ENCODE assay signal across 8 cellular contexts in genomic region chr4:1345905-1346780, GRCh38. TPM values are rescaled to one million over a fixed set of nuclear protein-coding genes. Genes with fewer than 3 reads are reported as not detected.
DNase-seq lines count a peak whose midpoint lies in the region; ATAC-seq and TF ChIP-seq lines count a peak whose summit lies in the region.

No MANE protein-coding gene starts in this region.

- H3K36me3 ChIP-seq in CD4-positive, alpha-beta memory T cell (ENCODE audit: insufficient read depth, low read length): peaks cover 2% of the 10 kb centered on the region

- no peaks in the 10 kb centered on the region for H3K27me3 ChIP-seq in CD4-positive, alpha-beta memory T cell (ENCODE audit: insufficient read depth, low read length)

- no peaks in the 10 kb centered on the region for H3K9me3 ChIP-seq in CD4-positive, alpha-beta memory T cell (ENCODE audit: control insufficient read depth in 1 of 2, low read length in 2 of 2)

- H3K4me1 ChIP-seq in CD4-positive, alpha-beta memory T cell (ENCODE audit: insufficient read depth, low read length): peaks cover 29% of the 10 kb centered on the region

- peak overlapping the region; percentile 36 to 81 for H3K4me3 ChIP-seq in CD4-positive, alpha-beta memory T cell (ENCODE audit: low read length in 2 of 2)

- peak overlapping the region; percentile 91 to 98 (median 94) for H3K27ac Mint-ChIP-seq in CD4-positive, alpha-beta memory T cell

- H3K27ac ChIP-seq in CD4-positive, alpha-beta memory T cell (ENCODE audit: low read depth, low read length): peak overlapping the region; percentile 83

- peak; percentile 50 for TF ChIP-seq POLR2A in GM18951 (IDR thresholded peaks at IDR 0.05; ENCODE audit: extremely low read depth, insufficient read depth, insufficient read length)

- H3K9me3 Mint-ChIP-seq in CD4-positive, alpha-beta memory T cell: peaks cover 0 to 1% (median 0%) of the 10 kb centered on the region in 8 donors

- H3K4me1 Mint-ChIP-seq in CD4-positive, alpha-beta memory T cell: peaks cover 21 to 54% (median 24%) of the 10 kb centered on the region in 4 donors

- peak; percentile 32 for ATAC-seq in HG03432 (IDR thresholded peaks at IDR 0.05; ENCODE audit: unreplicated experiment)
- ATAC-seq in SK-N-SH treated with all-trans-retinoic acid at 6 μM for 48 hours: peak; percentile 55
- no peak for ATAC-seq in sciatic nerve

- peaks cover 11 to 20% of the 10 kb centered on the region in 2 donors for H3K36me3 Mint-ChIP-seq in CD4-positive, alpha-beta memory T cell

- in situ Hi-C loops in GM18951 (cut with MboI; ENCODE audit: low sequenced_read_pairs, unreplicated experiment): no loop called here

- H3K27me3 Mint-ChIP-seq in CD4-positive, alpha-beta memory T cell: no peaks in the 10 kb centered on the region

- peak; percentile 53 to 78 (median 63) for DNase-seq in CD4-positive, alpha-beta memory T cell
- DNase-seq in anterior cingulate cortex (lab: John Stamatoyannopoulos, UW) (peak in 39 of 58 donors; percentile 16 to 65 (median 46)), hypothalamus (lab: John Stamatoyannopoulos, UW) (peak in 32 of 51 donors; percentile 13 to 69 (median 37)), sciatic nerve (ENCODE audit: low spot score) (peak; percentile 78), middle frontal gyrus (ENCODE audit: extremely low spot score, low spot score) (no peak)

- POLR2A ChIA-PET in CD4-positive, alpha-beta memory T cell (lab: Charles Lee; ENCODE audit: partially characterized antibody): interaction anchor here (0.6 to 4.2 kb wide), 28 partner anchors 10 to 564 kb away, joined by 3 to 146 read pairs (median 7); partner anchors contain the start of genes CTBP1, FGFRL1, GAK and MAEA

- H3K4me3 Mint-ChIP-seq in CD4-positive, alpha-beta memory T cell: peak overlapping the region; percentile 88 to 98 (median 95)

- intact Hi-C loops in CD4-positive, alpha-beta memory T cell (cut with micrococcal nuclease): loop anchor here (1.0 to 5.0 kb wide), 11 partner anchors 16 to 526 kb away; partner anchors contain the start of genes CTBP1, FGFRL1, NSD2 and SLBP
- intact Hi-C loops in sciatic nerve (cut with DNase I): loop anchor here (5.0 kb wide), 1 partner anchor 99 kb away; the partner anchor contains the start of gene CTBP1

- CTCF ChIA-PET in CD4-positive, alpha-beta memory T cell (lab: Charles Lee; ENCODE audit: partially characterized antibody): interaction anchor here (0.6 to 3.8 kb wide), 24 partner anchors 10 to 259 kb away, joined by 3 to 29 read pairs (median 5); partner anchors contain the start of genes CTBP1 and MAEA

TF ChIP-seq in SK-N-SH treated with all-trans-retinoic acid at 6 μM for 48 hours, 23 proteins besides CTCF, POLR2A, EP300 and RAD21:
- TF ChIP-seq ZFP30 (CRISPR knock-in tag; IDR thresholded peaks at IDR 0.05) (no peak), ZNF70 (CRISPR knock-in tag; IDR thresholded peaks at IDR 0.05) (no peak)

RNA-seq across cellular contexts. Expression of gene UVSSA, which starts 0.9 kb away (rescaled TPM):
- 10 to 100 TPM; 44.4 to 44.6 TPM for total RNA-seq in CD4-positive, alpha-beta memory T cell
- 1 to 10 TPM; 2.4 to 6.8 TPM for polyA plus RNA-seq in CD4-positive, alpha-beta memory T cell
- total RNA-seq in sciatic nerve: 33.5 TPM

RNA-seq across cellular contexts. Expression of gene MAEA, which starts 56.5 kb away (rescaled TPM):
- total RNA-seq in CD4-positive, alpha-beta memory T cell: 100 to 1,000 TPM; 101 to 106 TPM
- polyA plus RNA-seq in CD4-positive, alpha-beta memory T cell: 10 to 100 TPM; 54.1 to 70.9 TPM
- 68.6 TPM for total RNA-seq in sciatic nerve
